10 cellular contexts compared by ENCODE assay signal in the genomic region with DNA sequence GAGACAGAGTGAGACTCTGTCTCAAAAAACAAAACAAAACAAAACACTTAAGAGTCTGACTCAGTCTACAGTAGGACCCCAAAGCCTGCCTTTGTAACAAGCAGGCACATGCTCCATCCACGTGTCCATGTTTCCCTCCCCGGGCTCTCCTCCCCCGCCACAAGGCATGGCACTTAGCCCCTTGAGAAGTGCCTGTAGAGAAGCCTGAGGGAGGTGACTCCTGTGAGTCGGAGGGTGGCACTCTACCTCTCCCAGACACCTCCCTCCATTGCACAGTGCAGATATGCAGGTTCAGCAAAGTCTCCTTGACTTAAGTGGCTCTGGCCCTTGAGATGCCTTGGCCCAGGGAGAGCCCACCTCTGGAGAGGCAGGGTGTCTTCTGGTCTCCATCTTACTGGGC. TPM values are rescaled to one million over a fixed set of nuclear protein-coding genes. Genes with fewer than 3 reads are reported as not detected.
DNase-seq lines count a peak whose midpoint lies in the region; ATAC-seq and TF ChIP-seq lines count a peak whose summit lies in the region.
"Had no signal": no experiment of that assay in that cellular context is flagged by ENCODE, and none has a peak within 500 bp of the region (broad histone marks: within the 10 kb centered on the region; RNA-seq: fewer than 3 reads in every experiment).

No MANE protein-coding gene starts in this region.

- in situ Hi-C loops in Caki2 (cut with HindIII; ENCODE audit: low pct_unique_long_range_greater_than_20kb, low sequenced_read_pairs), result no loop called here

- TF ChIP-seq CTCF in RWPE2 (IDR thresholded peaks at IDR 0.05; ENCODE audit: poor library complexity, severe bottlenecking) (no peak), fibroblast of lung (conservative IDR thresholded peaks at IDR 0.05 in 1 of 2, IDR thresholded peaks at IDR 0.05 in 1 of 2; ENCODE audit: low read depth in 1 of 2, low read length in 2 of 2) (no peak)

- H3K9me3 ChIP-seq in RWPE2 (ENCODE audit: severe bottlenecking) (no peaks in the 10 kb centered on the region), fibroblast of lung (ENCODE audit: control insufficient read depth, insufficient read depth, low read depth, low read length) (no peaks in the 10 kb centered on the region)

- H3K79me2 ChIP-seq in fibroblast of lung (ENCODE audit: control insufficient read depth, insufficient read depth, low read length), result peaks cover 43% of the 10 kb centered on the region

- ATAC-seq in RWPE2 (ENCODE audit: low read depth) (no peak), HG02970 (IDR thresholded peaks at IDR 0.05; ENCODE audit: low FRiP score, unreplicated experiment) (no peak)
- ATAC-seq: naive thymus-derived CD8-positive, alpha-beta T cell had no signal

- H3K27me3 ChIP-seq in RWPE2 (ENCODE audit: insufficient read depth, poor library complexity, severe bottlenecking) (no peaks in the 10 kb centered on the region), fibroblast of lung (ENCODE audit: control insufficient read depth, insufficient read depth, low read length) (no peaks in the 10 kb centered on the region)

- H3K36me3 ChIP-seq in RWPE2 (ENCODE audit: low read depth) (peaks cover 59% of the 10 kb centered on the region), fibroblast of lung (ENCODE audit: control insufficient read depth, insufficient read depth, low read length) (peaks cover 30% of the 10 kb centered on the region)

- H3K4me2 ChIP-seq in fibroblast of lung (ENCODE audit: extremely low read depth, insufficient read depth, low read length), result peak overlapping the region; percentile 23

- H3K9ac ChIP-seq in fibroblast of lung (ENCODE audit: insufficient read depth, low read length), result peak overlapping the region; percentile 57

- DNase-seq in Caki2 (ENCODE audit: low read depth) (peak; percentile 19), RWPE2 (ENCODE audit: low spot score) (no peak), fibroblast of lung (ENCODE audit: low read depth in 2 of 2) (peak in 1 of 2 donors; percentile 59), renal cortical epithelial cell (ENCODE audit: low read depth) (peak; percentile 20), substantia nigra (lab: John Stamatoyannopoulos, UW) (no peak), UCSD-AML1 (lab: John Stamatoyannopoulos, UW; ENCODE audit: unreplicated experiment) (no peak)
- DNase-seq in activated naive CD4-positive, alpha-beta T cell treated with anti-CD3 and anti-CD28 coated beads, Interleukin-2, amount 50 U/mL, for 16 hours, result no peak
- DNase-seq: naive thymus-derived CD8-positive, alpha-beta T cell; NCI-H524 treated with DMSO at 0.1 percent for 48 hours had no signal

- H3K4me3 ChIP-seq in RWPE2 (ENCODE audit: severe bottlenecking), result no peak overlapping the region
- H3K4me3 ChIP-seq in fibroblast of lung (replicated peaks in 1 of 4; ENCODE audit: control extremely low read depth in 1 of 4, insufficient read depth in 1 of 4, low read depth in 3 of 4, low read length in 4 of 4), result no peak overlapping the region

- no peak overlapping the region for H2AFZ ChIP-seq in fibroblast of lung (ENCODE audit: low read length)

- H3K27ac ChIP-seq in RWPE2 (ENCODE audit: poor library complexity, severe bottlenecking) (peak overlapping the region; percentile 92), fibroblast of lung (ENCODE audit: insufficient read depth, low read length) (peak overlapping the region; percentile 75), substantia nigra (ENCODE audit: low read depth, low read length, poor library complexity, severe bottlenecking) (no peak overlapping the region)

- H3K4me1 ChIP-seq in RWPE2 (ENCODE audit: insufficient read depth, poor library complexity, severe bottlenecking) (peaks cover 55% of the 10 kb centered on the region), fibroblast of lung (ENCODE audit: control insufficient read depth, extremely low read depth, insufficient read depth, low read length) (peaks cover 52% of the 10 kb centered on the region)

- no peaks in the 10 kb centered on the region for H4K20me1 ChIP-seq in fibroblast of lung (ENCODE audit: control insufficient read depth, extremely low read depth, insufficient read depth, low read length)

RNA-seq across cellular contexts. Expression of gene FHOD1, which starts 6.8 kb away (rescaled TPM):
- total RNA-seq in Caki2 (2014; rRNA removed; shearing (Covaris generic); ENCODE audit: low replicate concordance), result 4.1 and 6.2 TPM in 2 replicates
- total RNA-seq in fibroblast of lung, result 7.1 and 13.9 TPM in 2 replicates
- polyA plus RNA-seq in fibroblast of lung, result 25.8 and 32.7 TPM in 2 replicates
- polyA plus RNA-seq in fibroblast of lung (2012), result 41.2 and 62.7 TPM in 2 replicates
- polyA minus RNA-seq in fibroblast of lung (ENCODE audit: low replicate concordance), result 52.9 and 83.9 TPM in 2 replicates
- 5.4 and 20.5 TPM in 2 replicates for total RNA-seq in renal cortical epithelial cell

RNA-seq across cellular contexts. Expression of gene SLC9A5, which starts 8.3 kb away (rescaled TPM):
- total RNA-seq in Caki2 (2014; rRNA removed; shearing (Covaris generic); ENCODE audit: low replicate concordance), result not detected in 2 replicates
- total RNA-seq in fibroblast of lung (1.0 and 2.3 TPM in 2 replicates), renal cortical epithelial cell (0.60 and 0.69 TPM in 2 replicates)
- polyA plus RNA-seq in fibroblast of lung, result 1.9 and 2.0 TPM in 2 replicates
- 1.9 and 2.0 TPM in 2 replicates for polyA plus RNA-seq in fibroblast of lung (2012)
- 0.16 and 3.9 TPM in 2 replicates for polyA minus RNA-seq in fibroblast of lung (ENCODE audit: low replicate concordance)

RNA-seq across cellular contexts. Expression of gene TMEM208, which starts 13.6 kb away (rescaled TPM):
- total RNA-seq in Caki2 (2014; rRNA removed; shearing (Covaris generic); ENCODE audit: low replicate concordance), result 75.8 and 97.1 TPM in 2 replicates
- 25.7 and 26.3 TPM in 2 replicates for total RNA-seq in fibroblast of lung
- polyA plus RNA-seq in fibroblast of lung, result 43.2 and 53.5 TPM in 2 replicates
- 39.8 and 49.8 TPM in 2 replicates for polyA plus RNA-seq in fibroblast of lung (2012)
- polyA minus RNA-seq in fibroblast of lung (ENCODE audit: low replicate concordance), result 60.4 and 70.6 TPM in 2 replicates
- total RNA-seq in renal cortical epithelial cell, result 22.0 and 50.2 TPM in 2 replicates

RNA-seq across cellular contexts. Expression of gene PLEKHG4, which starts 38.8 kb away (rescaled TPM):
- 20.5 and 21.2 TPM in 2 replicates for total RNA-seq in Caki2 (2014; rRNA removed; shearing (Covaris generic); ENCODE audit: low replicate concordance)
- total RNA-seq in fibroblast of lung, result 23.6 and 37.7 TPM in 2 replicates
- 9.9 and 11.5 TPM in 2 replicates for polyA plus RNA-seq in fibroblast of lung
- polyA plus RNA-seq in fibroblast of lung (2012), result 13.2 and 15.2 TPM in 2 replicates
- polyA minus RNA-seq in fibroblast of lung (ENCODE audit: low replicate concordance), result 71.0 and 99.7 TPM in 2 replicates
- total RNA-seq in renal cortical epithelial cell, result 13.9 and 18.5 TPM in 2 replicates

RNA-seq across cellular contexts. Expression of gene ELMO3, which starts 41.6 kb away (rescaled TPM):
- 1.5 and 1.9 TPM in 2 replicates for total RNA-seq in Caki2 (2014; rRNA removed; shearing (Covaris generic); ENCODE audit: low replicate concordance)
- 0.26 and 0.33 TPM in 2 replicates for total RNA-seq in fibroblast of lung
- 0.36 and 0.42 TPM in 2 replicates for polyA plus RNA-seq in fibroblast of lung
- 0.37 and 0.52 TPM in 2 replicates for polyA plus RNA-seq in fibroblast of lung (2012)
- polyA minus RNA-seq in fibroblast of lung (ENCODE audit: low replicate concordance), result 0.16 and 0.26 TPM in 2 replicates
- 3.1 and 20.1 TPM in 2 replicates for total RNA-seq in renal cortical epithelial cell
- polyA plus RNA-seq: naive thymus-derived CD8-positive, alpha-beta T cell had no signal

Comparison
In these comparisons a context has a peak if more than half of its experiments do, and no peak if none do; other contexts are left out.
1. DNase-seq: peak in Caki2 (single experiment) and renal cortical epithelial cell (single experiment); none in RWPE2 (single experiment), substantia nigra (0 of 49), activated naive CD4-positive, alpha-beta T cell treated with anti-CD3 and anti-CD28 coated beads, Interleukin-2, amount 50 U/mL, for 16 hours (single experiment) and UCSD-AML1 (single experiment).